8 cellular contexts compared by ENCODE assay signal in the genomic region with DNA sequence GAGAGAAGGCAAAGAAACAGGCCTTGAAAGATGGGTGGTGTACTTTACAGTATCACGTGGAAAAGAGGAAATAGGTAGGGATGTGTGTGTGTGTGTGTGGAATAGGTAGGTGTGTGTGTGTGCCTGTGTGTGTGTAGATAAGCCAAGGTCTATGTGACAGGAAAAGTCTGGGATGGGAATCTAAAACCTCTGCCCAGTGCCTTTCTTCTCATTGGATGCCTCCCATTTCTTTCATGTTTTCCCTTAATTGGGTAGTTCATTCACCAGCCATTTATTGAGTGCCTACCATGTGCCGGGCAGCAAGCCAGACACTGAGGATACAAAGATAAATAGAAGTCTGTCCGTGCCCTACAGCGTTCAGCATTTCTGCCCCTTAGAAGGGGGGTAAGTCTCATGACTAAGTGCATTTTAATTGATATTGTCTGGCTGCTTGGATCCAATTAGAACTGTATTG. TPM values are rescaled to one million over a fixed set of nuclear protein-coding genes. Genes with fewer than 3 reads are reported as not detected.
DNase-seq lines count a peak whose midpoint lies in the region; ATAC-seq and TF ChIP-seq lines count a peak whose summit lies in the region.

No MANE protein-coding gene starts in this region.

- H3K4me1 Mint-ChIP-seq in central memory CD8-positive, alpha-beta T cell, result peaks cover 34% of the 10 kb centered on the region

- H3K36me3 ChIP-seq in BE2C (peaks cover 8% of the 10 kb centered on the region), KOPT-K1 (ENCODE audit: insufficient read depth, low read length) (peaks cover 13% of the 10 kb centered on the region; the same call in 1 of the 2 replicates), mesodermal cell (ENCODE audit: control insufficient read depth, insufficient read depth, low read length) (peaks cover 25% of the 10 kb centered on the region)

- H3K27ac ChIP-seq in KOPT-K1 (ENCODE audit: low read depth, low read length, poor library complexity, severe bottlenecking) (peak overlapping the region; percentile 76), mesodermal cell (ENCODE audit: low read depth, low read length, severe bottlenecking) (no peak overlapping the region)

- no peaks in the 10 kb centered on the region for H3K9me3 Mint-ChIP-seq in central memory CD8-positive, alpha-beta T cell

- CTCF ChIA-PET in HEK293T (lab: Yijun Ruan, JAX), result no interaction called here

- peaks cover 4% of the 10 kb centered on the region for H3K27me3 Mint-ChIP-seq in central memory CD8-positive, alpha-beta T cell

- no peak for TF ChIP-seq CTCF in BE2C (IDR thresholded peaks at IDR 0.05; ENCODE audit: low read depth, low read length)
- TF ChIP-seq CTCF in GM10266 (IDR thresholded peaks at IDR 0.05; ENCODE audit: control insufficient read depth, insufficient read depth, low read depth, missing control alignments), result no peak

- POLR2A ChIA-PET in HEK293T (lab: Yijun Ruan, JAX), result interaction anchor here (1.3 to 2.3 kb wide), 8 partner anchors 11 to 158 kb away, joined by 3 to 18 read pairs (median 6); a partner anchor contains a TSS

- no peak for ATAC-seq in central memory CD8-positive, alpha-beta T cell (replicated peaks; ENCODE audit: extremely low read depth, poor library complexity, severe bottlenecking)
- ATAC-seq in GM18870 (IDR thresholded peaks at IDR 0.05; ENCODE audit: unreplicated experiment), result no peak

- no peaks in the 10 kb centered on the region for H3K9me3 ChIP-seq in BE2C
- no peaks in the 10 kb centered on the region for H3K9me3 ChIP-seq in KOPT-K1 (ENCODE audit: insufficient read depth, low read length, poor library complexity, severe bottlenecking)
- no peaks in the 10 kb centered on the region for H3K9me3 ChIP-seq in mesodermal cell (ENCODE audit: control insufficient read depth, low read length)

- peaks cover 4% of the 10 kb centered on the region for H3K36me3 Mint-ChIP-seq in central memory CD8-positive, alpha-beta T cell (ENCODE audit: insufficient read depth)

- DNase-seq in BE2C, result peak; percentile 72
- no peak for DNase-seq in central memory CD8-positive, alpha-beta T cell (ENCODE audit: low spot score in 2 of 2)
- DNase-seq in germinal center (ENCODE audit: low spot score), result no peak
- DNase-seq in GM10266 (ENCODE audit: extremely low spot score), result no peak
- no peak for DNase-seq in HEK293T (ENCODE audit: extremely low spot score)

- WGBS in mesodermal cell (ENCODE audit: insufficient coverage in 2 of 2), 2 experiments, result 82% methylated on average over 3 to 4 of the region's 4 CpGs

- H3K4me3 ChIP-seq in BE2C (ENCODE audit: low read depth, low read length) (peak overlapping the region; percentile 94), mesodermal cell (ENCODE audit: extremely low read depth, insufficient read depth, low read length, poor library complexity, severe bottlenecking) (peak overlapping the region; percentile 89)

- H3K27me3 ChIP-seq in BE2C, result no peaks in the 10 kb centered on the region

- H3K4me3 Mint-ChIP-seq in central memory CD8-positive, alpha-beta T cell, result peak overlapping the region; percentile 93

- H3K4me1 ChIP-seq in BE2C (no peaks in the 10 kb centered on the region), mesodermal cell (ENCODE audit: control insufficient read depth, insufficient read depth, low read length, poor library complexity, severe bottlenecking) (peaks cover 13% of the 10 kb centered on the region)

- H3K27ac Mint-ChIP-seq in central memory CD8-positive, alpha-beta T cell (ENCODE audit: low read depth), result peak overlapping the region; percentile 95

TF ChIP-seq in HEK293T, 16 proteins besides CTCF, POLR2A, EP300 and RAD21:
- no peak for TF ChIP-seq FOXM1 (IDR thresholded peaks at IDR 0.05; ENCODE audit: borderline replicate concordance)
- TF ChIP-seq NFRKB (IDR thresholded peaks at IDR 0.05), result no peak
- TF ChIP-seq SP1 (IDR thresholded peaks at IDR 0.05), result no peak
- TF ChIP-seq FOXK2 (IDR thresholded peaks at IDR 0.05), result no peak
- no peak for TF ChIP-seq ELF4 (IDR thresholded peaks at IDR 0.05)
- TF ChIP-seq HDGF (IDR thresholded peaks at IDR 0.05; ENCODE audit: borderline replicate concordance), result no peak
- no peak for TF ChIP-seq CTBP1 (IDR thresholded peaks at IDR 0.05; ENCODE audit: borderline replicate concordance)
- no peak for TF ChIP-seq SUZ12 (IDR thresholded peaks at IDR 0.05)
- TF ChIP-seq LEF1 (IDR thresholded peaks at IDR 0.05; ENCODE audit: borderline replicate concordance), result no peak
- TF ChIP-seq TARDBP (IDR thresholded peaks at IDR 0.05), result no peak
- TF ChIP-seq L3MBTL2 (conservative IDR thresholded peaks at IDR 0.05), result no peak
- TF ChIP-seq BHLHE40 (IDR thresholded peaks at IDR 0.05; ENCODE audit: borderline replicate concordance), result no peak
- TF ChIP-seq ARNT (IDR thresholded peaks at IDR 0.05), result no peak
- TF ChIP-seq ZNF384 (IDR thresholded peaks at IDR 0.05), result no peak
- no peak for TF ChIP-seq FOXA1 (IDR thresholded peaks at IDR 0.05)
- TF ChIP-seq, protein P1, sequence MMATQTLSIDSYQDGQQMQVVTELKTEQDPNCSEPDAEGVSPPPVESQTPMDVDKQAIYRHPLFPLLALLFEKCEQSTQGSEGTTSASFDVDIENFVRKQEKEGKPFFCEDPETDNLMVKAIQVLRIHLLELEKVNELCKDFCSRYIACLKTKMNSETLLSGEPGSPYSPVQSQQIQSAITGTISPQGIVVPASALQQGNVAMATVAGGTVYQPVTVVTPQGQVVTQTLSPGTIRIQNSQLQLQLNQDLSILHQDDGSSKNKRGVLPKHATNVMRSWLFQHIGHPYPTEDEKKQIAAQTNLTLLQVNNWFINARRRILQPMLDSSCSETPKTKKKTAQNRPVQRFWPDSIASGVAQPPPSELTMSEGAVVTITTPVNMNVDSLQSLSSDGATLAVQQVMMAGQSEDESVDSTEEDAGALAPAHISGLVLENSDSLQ (IDR thresholded peaks at IDR 0.05), result no peak
TF ChIP-seq in HEK293T: peak in this region for 0.

RNA-seq across cellular contexts. Expression of a gene that starts 1.0 kb away (rescaled TPM):
- 115 TPM for polyA plus RNA-seq in BE2C (2012; ENCODE audit: insufficient read depth, insufficient read length, low read depth)
- 39.9 TPM for polyA plus RNA-seq in mesodermal cell (2013, experiment 1 of 2)
- polyA plus RNA-seq in mesodermal cell (2013, experiment 2 of 2), result 35.5 TPM

RNA-seq across cellular contexts. Expression of a gene that starts 31.9 kb away (rescaled TPM):
- 74.4 TPM for polyA plus RNA-seq in BE2C (2012; ENCODE audit: insufficient read depth, insufficient read length, low read depth)
- 15.5 TPM for polyA plus RNA-seq in mesodermal cell (2013, experiment 1 of 2)
- polyA plus RNA-seq in mesodermal cell (2013, experiment 2 of 2), result 12.3 TPM

RNA-seq across cellular contexts. Expression of a gene that starts 48.4 kb away (rescaled TPM):
- 7.8 TPM for polyA plus RNA-seq in BE2C (2012; ENCODE audit: insufficient read depth, insufficient read length, low read depth)
- polyA plus RNA-seq in mesodermal cell (2013, experiment 1 of 2), result 34.4 TPM
- polyA plus RNA-seq in mesodermal cell (2013, experiment 2 of 2), result 27.4 TPM

RNA-seq across cellular contexts. Expression of a gene that starts 49.6 kb away (rescaled TPM):
- polyA plus RNA-seq in BE2C (2012; ENCODE audit: insufficient read depth, insufficient read length, low read depth), result 203 TPM
- polyA plus RNA-seq in mesodermal cell (2013, experiment 1 of 2), result 29.9 TPM
- 31.0 TPM for polyA plus RNA-seq in mesodermal cell (2013, experiment 2 of 2)

RNA-seq across cellular contexts. Expression of a gene that starts 50.0 kb away (rescaled TPM):
- 212 TPM for polyA plus RNA-seq in BE2C (2012; ENCODE audit: insufficient read depth, insufficient read length, low read depth)
- polyA plus RNA-seq in mesodermal cell (2013, experiment 1 of 2), result 21.5 TPM
- polyA plus RNA-seq in mesodermal cell (2013, experiment 2 of 2), result 18.6 TPM
